14 cellular contexts compared by ENCODE assay signal in the genomic region with DNA sequence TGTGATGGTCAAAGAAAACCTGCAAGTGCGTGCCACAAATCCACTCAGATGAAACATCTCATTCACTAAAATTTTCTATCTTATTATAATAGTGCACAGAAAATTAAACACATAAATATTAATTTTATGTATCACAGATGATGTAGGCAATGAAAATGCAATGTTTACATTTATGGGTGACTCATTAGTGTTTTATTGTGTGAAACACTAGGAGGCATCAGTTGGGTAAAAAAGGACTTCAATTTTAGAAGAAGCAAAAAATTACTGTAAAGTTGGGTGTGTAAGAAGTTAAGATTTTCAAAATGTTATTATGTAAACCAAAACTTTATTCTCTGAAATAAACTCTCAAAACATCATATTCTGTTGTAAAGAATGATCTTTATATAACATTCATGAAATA. TPM values are rescaled to one million over a fixed set of nuclear protein-coding genes. Genes with fewer than 3 reads are reported as not detected.
DNase-seq lines count a peak whose midpoint lies in the region; ATAC-seq, FAIRE-seq and TF ChIP-seq lines count a peak whose summit lies in the region.
"Had no signal": no experiment of that assay in that cellular context is flagged by ENCODE, and none has a peak within 500 bp of the region (broad histone marks: within the 10 kb centered on the region; RNA-seq: fewer than 3 reads in every experiment).

No MANE protein-coding gene starts in this region.

- H3F3A ChIP-seq in neural cell (ENCODE audit: insufficient read depth, low read length, poor library complexity, severe bottlenecking) = no peaks in the 10 kb centered on the region

- H3K27ac ChIP-seq in Karpas-422 (ENCODE audit: low read length) = peak overlapping the region; percentile 91
- peak overlapping the region; percentile 98; the same call in 1 of the 2 replicates for H3K27ac ChIP-seq in GM12878 (ENCODE audit: control insufficient read depth, insufficient read depth)
- no peak overlapping the region for H3K27ac ChIP-seq in neural cell (ENCODE audit: low read length)

- H3K4me3 ChIP-seq in Karpas-422 (ENCODE audit: low read length) (peak overlapping the region; percentile 38; the same call in 1 of the 2 replicates), GM12878 (peak overlapping the region; percentile 65), neural cell (ENCODE audit: low read length) (peak overlapping the region; percentile 32)

- H3K79me2 ChIP-seq in Karpas-422 (ENCODE audit: low read length) (peaks cover 91% of the 10 kb centered on the region), GM12878 (ENCODE audit: control insufficient read depth, insufficient read depth, low read length) (peaks cover 99% of the 10 kb centered on the region), neural cell (replicated peaks; ENCODE audit: insufficient read depth, low read length) (no peaks in the 10 kb centered on the region)

- H4K20me1 ChIP-seq in Karpas-422 (ENCODE audit: insufficient read depth, low read depth, low read length) = no peaks in the 10 kb centered on the region
- no peaks in the 10 kb centered on the region for H4K20me1 ChIP-seq in GM12878 (ENCODE audit: control insufficient read depth, insufficient read depth)
- H4K20me1 ChIP-seq in neural cell (ENCODE audit: insufficient read depth) = no peaks in the 10 kb centered on the region

- no peaks in the 10 kb centered on the region for H3K9me2 ChIP-seq in Karpas-422 (replicated peaks; ENCODE audit: insufficient read depth, low read length)
- H3K9me2 ChIP-seq in neural cell (ENCODE audit: insufficient read depth, low read length) = no peaks in the 10 kb centered on the region

- H3K9ac ChIP-seq in Karpas-422 (ENCODE audit: low read length) (peak overlapping the region; percentile 13; the same call in 1 of the 2 replicates), GM12878 (ENCODE audit: control insufficient read depth, insufficient read depth, low read length) (no peak overlapping the region; the same call in none of the 2 replicates), neural cell (ENCODE audit: low read length) (no peak overlapping the region)

- no TSS peak for BruUV-seq in GM12878 (replicated peaks; lab: Mats Ljungman, UMichigan)

- no peak; the same call in 2 of the 3 replicates for ATAC-seq in GM12878
- ATAC-seq in HG03565 (IDR thresholded peaks at IDR 0.05; ENCODE audit: unreplicated experiment) = no peak
- ATAC-seq: activated T-helper 17 cell treated with anti-CD3 and anti-CD28 coated beads, Interleukin-2, amount 50 U/mL, for 72 hours; Panc1 had no signal

- H3K36me3 ChIP-seq in Karpas-422 (ENCODE audit: insufficient read depth, low read length) = no peaks in the 10 kb centered on the region
- H3K36me3 ChIP-seq in GM12878 (ENCODE audit: control insufficient read depth in 2 of 2, insufficient read depth in 2 of 2, low read length in 1 of 2) = no peaks in the 10 kb centered on the region
- H3K36me3 ChIP-seq in neural cell (ENCODE audit: insufficient read depth, low read length) = no peaks in the 10 kb centered on the region

- H3K4me1 ChIP-seq in Karpas-422 (ENCODE audit: low read length) = peaks cover 63% of the 10 kb centered on the region
- no peaks in the 10 kb centered on the region for H3K4me1 ChIP-seq in GM12878 (ENCODE audit: control insufficient read depth, insufficient read depth, low read length)

- RAD21 ChIA-PET in GM12878 (lab: Charles Lee; ENCODE audit: unreplicated experiment) = interaction anchor here (0.7 to 1.7 kb wide), 6 partner anchors 61 to 194 kb away, joined by 3 to 8 read pairs (median 4); no protein-coding TSS in a partner anchor

- no peak for TF ChIP-seq EP300 in GM12878 (IDR thresholded peaks at IDR 0.05; ENCODE audit: borderline replicate concordance in 1 of 2, control insufficient read depth in 1 of 2, low read depth in 2 of 2, low read length in 2 of 2)
- TF ChIP-seq EP300 in neural cell (conservative IDR thresholded peaks at IDR 0.05; ENCODE audit: poor library complexity, severe bottlenecking) = no peak

- peak overlapping the region; percentile 98 for H3K4me2 ChIP-seq in Karpas-422 (ENCODE audit: low read depth, low read length, poor library complexity, severe bottlenecking)
- peak overlapping the region; percentile 80 for H3K4me2 ChIP-seq in GM12878 (ENCODE audit: control insufficient read depth, insufficient read depth)
- no peak overlapping the region for H3K4me2 ChIP-seq in neural cell (ENCODE audit: low read length)

- DNase-seq in DMS53 (lab: John Stamatoyannopoulos, UW) (peak; percentile 53), Karpas-422 (peak; percentile 55), GM12878 (ENCODE audit: low read depth, low spot score) (no peak), T-helper 2 cell (no peak), HuH-7.5 (ENCODE audit: low spot score) (no peak), DMS 273 treated with DMSO at 0.1 percent for 48 hours (lab: John Stamatoyannopoulos, UW) (no peak)
- DNase-seq: activated CD4-positive, CD25-positive, alpha-beta regulatory T cell; Caco-2; NCI-H1436 had no signal

- SMC1A ChIA-PET in GM12878 (lab: Charles Lee; ENCODE audit: uncharacterized antibody, unreplicated experiment) = interaction anchor here (0.7 to 2.0 kb wide), 8 partner anchors 12 to 1387 kb away, joined by 4 to 15 read pairs (median 5); no protein-coding TSS in a partner anchor

- WGBS in GM12878 (ENCODE audit: insufficient coverage, insufficient replicate concordance, low lambda C conversion rate, missing lambda C conversion rate) = 0% methylated on average over 1 of the region's 1 CpG

- TF ChIP-seq CTCF in GM12878 (IDR thresholded peaks at IDR 0.05 in 2 of 3, conservative IDR thresholded peaks at IDR 0.05 in 1 of 3; ENCODE audit: control insufficient read depth in 2 of 3, extremely low read depth in 1 of 3, insufficient read depth in 1 of 3, low read depth in 3 of 3, low read length in 3 of 3) = peak in 2 of 3 experiments; percentile 17 to 47; a peak in 3 of 6 replicates
- no peak for TF ChIP-seq CTCF in neural cell (IDR thresholded peaks at IDR 0.05; ENCODE audit: poor library complexity, severe bottlenecking)

- TF ChIP-seq POLR2A in GM12878 (IDR thresholded peaks at IDR 0.05; ENCODE audit: low read depth, low read length) = no peak

- in situ Hi-C loops in GM12878 (cut with MboI) = no loop called here

- FAIRE-seq in GM12878 (lab: Jason Lieb, UNC) = no peak
- FAIRE-seq: H1 had no signal

- H3K27me3 ChIP-seq in Karpas-422 (ENCODE audit: low read length) = no peaks in the 10 kb centered on the region
- no peaks in the 10 kb centered on the region for H3K27me3 ChIP-seq in GM12878 (replicated peaks in 1 of 2; ENCODE audit: control insufficient read depth in 2 of 2, insufficient read depth in 2 of 2, low read length in 1 of 2)
- no peaks in the 10 kb centered on the region for H3K27me3 ChIP-seq in neural cell (ENCODE audit: insufficient read depth, low read depth, low read length)

- TF ChIP-seq RAD21 in GM12878 (IDR thresholded peaks at IDR 0.05; ENCODE audit: insufficient read depth, low read depth, low read length) (peak; percentile 40; the same call in 1 of the 2 replicates), neural cell (conservative IDR thresholded peaks at IDR 0.05) (no peak)

- H3K9me3 ChIP-seq in Karpas-422 (ENCODE audit: low read length) (no peaks in the 10 kb centered on the region), GM12878 (replicated peaks; ENCODE audit: control insufficient read depth, insufficient read depth, low read length) (no peaks in the 10 kb centered on the region; the same call in 2 of the 3 replicates), neural cell (ENCODE audit: low read length) (no peaks in the 10 kb centered on the region)
- H3K9me3 ChIP-seq: Caco-2 had no signal

- H2AFZ ChIP-seq in Karpas-422 (ENCODE audit: low read length) = no peak overlapping the region
- no peak overlapping the region for H2AFZ ChIP-seq in GM12878 (ENCODE audit: control insufficient read depth, low read depth, low read length)
- no peak overlapping the region for H2AFZ ChIP-seq in neural cell (ENCODE audit: low read depth, low read length)

- POLR2A ChIA-PET in GM12878 (lab: Charles Lee) = interaction anchor here (1.0 to 1.6 kb wide), 2 partner anchors 54 to 58 kb away, joined by 3 to 4 read pairs; no protein-coding TSS in a partner anchor

- intact Hi-C loops in GM12878 (cut with micrococcal nuclease; ENCODE audit: unreplicated experiment) = loop anchor here (2.0 to 5.0 kb wide), 3 partner anchors 422 to 1388 kb away; no protein-coding TSS in a partner anchor

- CTCF ChIA-PET in GM12878 (lab: Yijun Ruan, JAX) = interaction anchor here (1.1 to 1.5 kb wide), 3 partner anchors 50 to 194 kb away, joined by 3 to 5 read pairs (median 3); no protein-coding TSS in a partner anchor

TF ChIP-seq in GM12878, 131 proteins besides CTCF, POLR2A, EP300 and RAD21 (continues in another document):
- TF ChIP-seq CBX5 (IDR thresholded peaks at IDR 0.05; ENCODE audit: low read depth) (no peak), JUNB (IDR thresholded peaks at IDR 0.05) (0 out of 2 replicates have a peak, but pooled peaks have one; percentile 9), SMAD1 (IDR thresholded peaks at IDR 0.05; ENCODE audit: low read depth, partially characterized antibody) (no peak), TAF1 (IDR thresholded peaks at IDR 0.05; ENCODE audit: borderline replicate concordance, low read depth, low read length) (no peak)

TF ChIP-seq in neural cell, 6 proteins besides CTCF, POLR2A, EP300 and RAD21 (continues in another document):
- TF ChIP-seq EZH2 (IDR thresholded peaks at IDR 0.05; ENCODE audit: borderline replicate concordance, insufficient read depth, low read length, poor library complexity, severe bottlenecking) = no peak

RNA-seq across cellular contexts. Expression of gene MEF2C, which starts 4.0 kb away (rescaled TPM):
- 105 and 171 TPM in 2 replicates for total RNA-seq in Karpas-422 (2014; rRNA removed; shearing (Covaris generic); ENCODE audit: low replicate concordance)
- total RNA-seq in GM12878 (2013; cell fraction: nucleolus; rRNA removed) = 839 and 919 TPM in 2 replicates
- total RNA-seq in GM12878 (2014; rRNA removed) (175 and 219 TPM in 2 replicates), GM12878 (2014; rRNA removed; fragmentation: Illumina TruSeq; extraction: Trizol) (220 and 236 TPM in 2 replicates), GM12878 (2021) (207 and 225 TPM in 2 replicates)
- 89.3 TPM for polyA plus RNA-seq in GM12878 (2011; ENCODE audit: low read depth)
- polyA plus RNA-seq in GM12878 (2011; rRNA removed) (105 and 125 TPM in 2 replicates), GM12878 (2014; fragmentation: Illumina TruSeq; extraction: Trizol) (209 and 260 TPM in 2 replicates), GM12878 (2014; fragmentation: Nextera tagmentation; extraction: Ambion mirVana) (100 to 1,000 TPM; 143 to 147 TPM), GM12878 (2014; rRNA removed) (99.5 and 104 TPM in 2 replicates), GM12878 (2016; fragmentation: Nextera tagmentation; extraction: Ambion mirVana) (100 to 1,000 TPM; 186 to 199 TPM), neural cell (18.6 and 30.2 TPM in 2 replicates)
- 139 and 145 TPM in 2 replicates for polyA plus RNA-seq in GM12878 (2011; cell fraction: cytosol; rRNA removed)
- polyA plus RNA-seq in GM12878 (2011; cell fraction: nucleus; rRNA removed) = 105 and 117 TPM in 2 replicates
- polyA plus RNA-seq in GM12878 (2012) = 115 and 139 TPM in 2 replicates
- 323 and 371 TPM in 2 replicates for polyA minus RNA-seq in GM12878 (2011; rRNA and poly(A)+ RNA removed)
- 81.9 and 107 TPM in 2 replicates for polyA minus RNA-seq in GM12878 (2011; cell fraction: cytosol; rRNA and poly(A)+ RNA removed)
- polyA minus RNA-seq in GM12878 (2011; cell fraction: nucleus; rRNA and poly(A)+ RNA removed) = 194 and 315 TPM in 2 replicates
- polyA minus RNA-seq in neural cell = 66.8 and 67.2 TPM in 2 replicates

Comparison
In these comparisons a context has a peak if more than half of its experiments do, and no peak if none do; other contexts are left out.
1. DNase-seq: peak in DMS53 (single experiment) and Karpas-422 (single experiment); none in GM12878 (single experiment), T-helper 2 cell (0 of 5), HuH-7.5 (single experiment) and DMS 273 treated with DMSO at 0.1 percent for 48 hours (single experiment).
2. Peak in every context shown above with its lines, with median percentiles within 50 percentile points of each other: H3K4me3 ChIP-seq.